In the genomic region with DNA sequence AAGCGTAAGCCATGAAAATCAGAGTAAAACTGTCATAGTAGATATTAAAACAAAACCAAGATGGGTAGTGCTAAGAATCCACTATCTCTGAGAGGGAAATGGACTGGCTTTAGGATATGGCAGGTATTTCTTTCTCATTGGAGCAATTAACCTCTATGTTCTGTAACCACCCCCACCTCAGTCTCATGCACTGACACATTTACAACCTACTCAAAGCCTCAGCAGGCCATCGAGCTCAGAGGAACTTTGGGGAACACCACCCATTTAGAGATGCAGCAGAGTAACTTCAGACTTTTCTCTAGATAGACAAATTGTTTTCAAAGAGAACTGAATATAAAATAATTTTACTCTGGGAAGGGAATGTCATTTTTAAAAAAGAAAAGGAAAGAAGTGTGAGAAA, we compare ENCODE assay signal across 19 cellular contexts.
DNase-seq lines count a peak whose midpoint lies in the region; ATAC-seq and TF ChIP-seq lines count a peak whose summit lies in the region.
"Had no signal": no experiment of that assay in that cellular context is flagged by ENCODE, and none has a peak within 500 bp of the region (broad histone marks: within the 10 kb centered on the region; RNA-seq: fewer than 3 reads in every experiment).

No MANE protein-coding gene starts in this region.

- H3K9me3 Mint-ChIP-seq in endodermal cell: no peaks in the 10 kb centered on the region
- H3K9me3 Mint-ChIP-seq in nephron: peaks cover 4% of the 10 kb centered on the region
- H3K9me3 Mint-ChIP-seq: CD8-positive, alpha-beta T cell had no signal

- no peaks in the 10 kb centered on the region for H3K27me3 Mint-ChIP-seq in endodermal cell (ENCODE audit: insufficient read depth)
- H3K27me3 Mint-ChIP-seq in nephron (ENCODE audit: low read depth): no peaks in the 10 kb centered on the region
- H3K27me3 Mint-ChIP-seq: B cell; CD4-positive, CD25-positive, alpha-beta regulatory T cell had no signal

- 74% methylated on average over 2 of the region's 2 CpGs; no CpG with 5 or more reads in 1 of the 2 experiments for WGBS in endodermal cell (ENCODE audit: insufficient coverage in 1 of 2, insufficient read length in 1 of 2), 2 experiments
- 60 to 75% (median 71%) methylated on average over 2 of the region's 2 CpGs for WGBS in heart left ventricle, 4 donors

- TF ChIP-seq CTCF in endodermal cell (conservative IDR thresholded peaks at IDR 0.05): no peak
- TF ChIP-seq CTCF in nephron (IDR thresholded peaks at IDR 0.05; ENCODE audit: unreplicated experiment in 3 of 3): no peak
- no peak for TF ChIP-seq CTCF in heart left ventricle (IDR thresholded peaks at IDR 0.05)

- intact Hi-C loops in heart left ventricle (cut with DNase I): no loop called here

- H3K27me3 ChIP-seq in endodermal cell (ENCODE audit: control insufficient read depth, insufficient read depth, low read length, poor library complexity, severe bottlenecking) (no peaks in the 10 kb centered on the region), heart left ventricle (no peaks in the 10 kb centered on the region)
- H3K27me3 ChIP-seq: BLaER1 had no signal

- H3K9me3 ChIP-seq in endodermal cell (ENCODE audit: control insufficient read depth, low read length) (no peaks in the 10 kb centered on the region), heart left ventricle (no peaks in the 10 kb centered on the region)
- H3K9me3 ChIP-seq: BLaER1, Caco-2 had no signal

- H3K4me3 Mint-ChIP-seq in endodermal cell: no peak overlapping the region
- H3K4me3 Mint-ChIP-seq in nephron: no peak overlapping the region
- H3K4me3 Mint-ChIP-seq: B cell; CD4-positive, CD25-positive, alpha-beta regulatory T cell; CD8-positive, alpha-beta T cell had no signal

- H3K4me1 Mint-ChIP-seq in endodermal cell (peaks cover 5% of the 10 kb centered on the region), nephron (peaks cover 28% of the 10 kb centered on the region)
- H3K4me1 Mint-ChIP-seq: B cell; CD4-positive, CD25-positive, alpha-beta regulatory T cell had no signal

- no peaks in the 10 kb centered on the region for H3K36me3 Mint-ChIP-seq in endodermal cell (ENCODE audit: low read depth)
- no peaks in the 10 kb centered on the region for H3K36me3 Mint-ChIP-seq in nephron (ENCODE audit: low read depth)
- H3K36me3 Mint-ChIP-seq: CD4-positive, CD25-positive, alpha-beta regulatory T cell; CD8-positive, alpha-beta T cell had no signal

- H3K27ac Mint-ChIP-seq in endodermal cell: no peak overlapping the region
- peak overlapping the region; percentile 12 to 65 (median 27) for H3K27ac Mint-ChIP-seq in nephron
- H3K27ac Mint-ChIP-seq: B cell; CD4-positive, CD25-positive, alpha-beta regulatory T cell; CD8-positive, alpha-beta T cell had no signal

- no peak overlapping the region for H3K9ac ChIP-seq in endodermal cell (ENCODE audit: extremely low read depth, low read length, poor library complexity, severe bottlenecking)
- H3K9ac ChIP-seq: BLaER1 had no signal

- H3K4me1 ChIP-seq in endodermal cell (ENCODE audit: control insufficient read depth, insufficient read depth, low read length) (no peaks in the 10 kb centered on the region), heart left ventricle (no peaks in the 10 kb centered on the region)
- H3K4me1 ChIP-seq: BLaER1, Caco-2 had no signal

- no peak overlapping the region for H3K27ac ChIP-seq in endodermal cell (ENCODE audit: low read depth, low read length)
- no peak overlapping the region for H3K27ac ChIP-seq in heart left ventricle
- H3K27ac ChIP-seq: BLaER1, C4-2B had no signal

- TF ChIP-seq POLR2A in heart left ventricle (IDR thresholded peaks at IDR 0.05): no peak

- no peaks in the 10 kb centered on the region for H3K36me3 ChIP-seq in endodermal cell (ENCODE audit: control insufficient read depth, insufficient read depth, low read length)
- H3K36me3 ChIP-seq in heart left ventricle: no peaks in the 10 kb centered on the region
- H3K36me3 ChIP-seq: BLaER1 had no signal

- ATAC-seq in HG03135 (IDR thresholded peaks at IDR 0.05; ENCODE audit: unreplicated experiment) (no peak), heart left ventricle (no peak)
- ATAC-seq: CD8-positive, alpha-beta T cell had no signal

- no peak overlapping the region for H3K4me3 ChIP-seq in endodermal cell (ENCODE audit: low read length)
- H3K4me3 ChIP-seq in heart left ventricle: no peak overlapping the region
- H3K4me3 ChIP-seq: BLaER1 had no signal

- DNase-seq in NCI-H69 (lab: John Stamatoyannopoulos, UW) (peak; percentile 1), endodermal cell (peak; percentile 53), heart left ventricle (no peak), NCI-H146 treated with DMSO at 0.1 percent for 48 hours (lab: John Stamatoyannopoulos, UW; ENCODE audit: unreplicated experiment) (no peak)
- DNase-seq in stimulated activated CD8-positive, alpha-beta memory T cell treated with anti-CD3 and anti-CD28 coated beads, Interleukin-4, amount 100 ng/mL, for 48 hours: no peak
- DNase-seq: Caco-2; CD4-positive, CD25-positive, alpha-beta regulatory T cell; CD8-positive, alpha-beta T cell; DMS153; DMS79 treated with DMSO at 0.1 percent for 48 hours; GF-D8; GOT3; H7; HCEC 1CT had no signal

Comparison
In these comparisons a context has a peak if more than half of its experiments do, and no peak if none do; other contexts are left out.
1. DNase-seq: peak in NCI-H69 (single experiment) and endodermal cell (single experiment); none in stimulated activated CD8-positive, alpha-beta memory T cell treated with anti-CD3 and anti-CD28 coated beads, Interleukin-4, amount 100 ng/mL, for 48 hours (single experiment), heart left ventricle (0 of 5) and NCI-H146 treated with DMSO at 0.1 percent for 48 hours (single experiment).